Comparison of ENCODE assay signal across 20 cellular contexts in genomic region chr12:11092128-11092527, GRCh38. TPM values are rescaled to one million over a fixed set of nuclear protein-coding genes. Genes with fewer than 3 reads are reported as not detected.
"Had no signal": no experiment of that assay in that cellular context is flagged by ENCODE, and none has a peak within 500 bp of the region (broad histone marks: within the 10 kb centered on the region; RNA-seq: fewer than 3 reads in every experiment).

TSS of gene TAS2R43 (minus strand) at chr12:11092313. CDS start at chr12:11092229, 84 bp downstream.

- ATAC-seq: HepG2 had no signal

- DNase-seq: IMR-90, Kasumi-1, KG1, MM.1S, NCI-H1092 treated with DMSO at 0.1 percent for 48 hours, NCI-H1436, NCI-H187, NCI-H2029, NCI-H2081 treated with DMSO at 0.1 percent for 48 hours, NCI-H2171, NCI-H226, NCI-H446 treated with DMSO at 0.1 percent for 48 hours, NCI-H510A treated with DMSO at 0.1 percent for 48 hours, Right ventricle myocardium superior, RPMI8226, SIG-M5 had no signal

- FAIRE-seq: HepG2, RCC 7860 had no signal

RNA-seq across cellular contexts. Expression of gene TAS2R43, which starts in this region (rescaled TPM):
- total RNA-seq: HT1080, M059J, Right ventricle myocardium superior had no signal
